Comparison of ENCODE assay signal across 24 cellular contexts in the genomic region with DNA sequence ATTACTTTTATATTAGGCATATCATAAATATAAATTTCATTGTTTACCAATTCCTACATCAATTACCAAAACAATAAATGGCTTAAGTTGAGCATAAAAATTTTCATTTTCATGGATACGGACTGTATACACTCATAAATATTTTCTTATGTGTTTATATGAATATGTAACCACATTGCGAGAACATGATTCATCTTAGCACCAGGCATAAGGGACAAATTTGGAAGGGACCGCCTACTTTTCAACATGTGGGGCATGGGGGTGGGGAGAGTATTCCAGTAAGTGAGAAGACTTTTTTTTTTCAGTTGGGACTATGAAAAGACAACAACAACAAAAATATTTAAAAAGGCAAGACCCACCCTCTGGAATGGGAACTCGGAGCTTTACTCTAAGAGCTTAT.
DNase-seq lines count a peak whose midpoint lies in the region; ATAC-seq, FAIRE-seq and TF ChIP-seq lines count a peak whose summit lies in the region.
"Had no signal": no experiment of that assay in that cellular context is flagged by ENCODE, and none has a peak within 500 bp of the region (broad histone marks: within the 10 kb centered on the region; RNA-seq: fewer than 3 reads in every experiment).

No MANE protein-coding gene starts in this region.

- no peaks in the 10 kb centered on the region for H3K27me3 Mint-ChIP-seq in MCF 10A (ENCODE audit: insufficient read depth, unreplicated experiment)
- H3K27me3 Mint-ChIP-seq: effector memory CD8-positive, alpha-beta T cell had no signal

- DNase-seq in MCF 10A (ENCODE audit: unreplicated experiment), result peak; percentile 52
- no peak for DNase-seq in mammary epithelial cell
- no peak for DNase-seq in SK-N-MC (ENCODE audit: low read depth, low spot score)
- peak; percentile 56 for DNase-seq in fibroblast of peridontal ligament (ENCODE audit: extremely low read depth)
- peak; percentile 10 for DNase-seq in urothelium cell line (ENCODE audit: low spot score)
- DNase-seq in DMS79 treated with DMSO at 0.1 percent for 48 hours (lab: John Stamatoyannopoulos, UW), result no peak
- no peak for DNase-seq in activated CD4-positive, alpha-beta T cell treated with anti-CD3 and anti-CD28 coated beads for 1 hour
- DNase-seq: activated CD4-positive, alpha-beta T cell treated with anti-CD3 and anti-CD28 coated beads for 36 hours; activated CD8-positive, alpha-beta memory T cell treated with anti-CD3 and anti-CD28 coated beads for 24 hours; activated T-cell treated with anti-CD3 and anti-CD28 coated beads, Interleukin-2, amount 50 U/mL, for 1 hour; adrenal gland; colonic mucosa; DMS153; effector memory CD8-positive, alpha-beta T cell; head of caudate nucleus; naive thymus-derived CD4-positive, alpha-beta T cell; NCI-H1694; SK-N-SH; T-helper 17 cell; upper lobe of right lung had no signal

- no peaks in the 10 kb centered on the region for H3K27me3 ChIP-seq in mammary epithelial cell (ENCODE audit: insufficient read depth, low read length)
- H3K27me3 ChIP-seq: adrenal gland, colonic mucosa, esophagus muscularis mucosa, upper lobe of right lung had no signal

- CTCF ChIA-PET in MCF 10A (lab: Yijun Ruan, JAX) (interaction anchor here (0.6 to 2.6 kb wide), 20 partner anchors 8 to 1447 kb away, joined by 3 to 18 read pairs (median 6); no protein-coding TSS in a partner anchor), mammary epithelial cell (lab: Charles Lee; ENCODE audit: low non-redundant PET) (no interaction called here)

- H3K36me3 ChIP-seq in mammary epithelial cell (ENCODE audit: insufficient read depth, low read length) (no peaks in the 10 kb centered on the region), SK-N-MC (ENCODE audit: insufficient read depth, low read length) (no peaks in the 10 kb centered on the region)
- H3K36me3 ChIP-seq: adrenal gland, colonic mucosa, esophagus muscularis mucosa, upper lobe of right lung had no signal

- in situ Hi-C loops in mammary epithelial cell (cut with MboI; ENCODE audit: low sequenced_read_pairs in 2 of 2), result no loop called here

- H3K27ac Mint-ChIP-seq in MCF 10A (ENCODE audit: low read depth, unreplicated experiment), result no peak overlapping the region
- H3K27ac Mint-ChIP-seq: activated CD4-positive, alpha-beta T cell treated with anti-CD3 and anti-CD28 coated beads for 36 hours; effector memory CD8-positive, alpha-beta T cell; naive thymus-derived CD4-positive, alpha-beta T cell; T-helper 17 cell had no signal

- ATAC-seq in HG03108 (IDR thresholded peaks at IDR 0.05; ENCODE audit: unreplicated experiment), result no peak
- ATAC-seq: activated CD4-positive, alpha-beta T cell treated with anti-CD3 and anti-CD28 coated beads for 36 hours; effector memory CD8-positive, alpha-beta T cell; GM12878; naive thymus-derived CD4-positive, alpha-beta T cell; T-helper 17 cell; upper lobe of right lung had no signal

- TF ChIP-seq CTCF in MCF 10A (IDR thresholded peaks at IDR 0.05; ENCODE audit: unreplicated experiment), result no peak
- no peak for TF ChIP-seq CTCF in mammary epithelial cell (conservative IDR thresholded peaks at IDR 0.05 in 1 of 2, IDR thresholded peaks at IDR 0.05 in 1 of 2; ENCODE audit: extremely low read depth in 1 of 2, insufficient read depth in 1 of 2, low read depth in 1 of 2, low read length in 2 of 2)

- H3K36me3 Mint-ChIP-seq in MCF 10A (ENCODE audit: insufficient read depth, unreplicated experiment), result peaks cover 6% of the 10 kb centered on the region
- H3K36me3 Mint-ChIP-seq: naive thymus-derived CD4-positive, alpha-beta T cell had no signal

- no peaks in the 10 kb centered on the region for H3K9me3 Mint-ChIP-seq in MCF 10A (ENCODE audit: unreplicated experiment)
- H3K9me3 Mint-ChIP-seq: effector memory CD8-positive, alpha-beta T cell; naive thymus-derived CD4-positive, alpha-beta T cell had no signal

- intact Hi-C loops in MCF 10A (cut with micrococcal nuclease), result loop anchor here (5.0 to 10.0 kb wide), 2 partner anchors 417 to 524 kb away; no protein-coding TSS in a partner anchor
- intact Hi-C loops in mammary epithelial cell (cut with micrococcal nuclease), result loop anchor here (5.0 to 10.0 kb wide), 2 partner anchors 417 to 524 kb away; no protein-coding TSS in a partner anchor

- H2AFZ ChIP-seq in mammary epithelial cell (ENCODE audit: low read depth, low read length), result no peak overlapping the region

- H3K4me1 Mint-ChIP-seq in MCF 10A (ENCODE audit: insufficient read depth, unreplicated experiment), result peaks cover 6% of the 10 kb centered on the region
- H3K4me1 Mint-ChIP-seq: activated CD4-positive, alpha-beta T cell treated with anti-CD3 and anti-CD28 coated beads for 36 hours; naive thymus-derived CD4-positive, alpha-beta T cell; T-helper 17 cell had no signal

- POLR2A ChIA-PET in MCF 10A (lab: Yijun Ruan, JAX), result interaction anchor here (1.2 kb wide), 1 partner anchor 659 kb away, joined by 3 read pairs; no protein-coding TSS in a partner anchor

- no peaks in the 10 kb centered on the region for H3K4me1 ChIP-seq in mammary epithelial cell (ENCODE audit: insufficient read depth, low read length)
- H3K4me1 ChIP-seq: adrenal gland, colonic mucosa, esophagus muscularis mucosa, upper lobe of right lung had no signal

- H3K4me2 ChIP-seq in mammary epithelial cell (ENCODE audit: insufficient read depth, low read depth, low read length), result no peak overlapping the region
- H3K4me2 ChIP-seq: SK-N-SH had no signal

- no peaks in the 10 kb centered on the region for H4K20me1 ChIP-seq in mammary epithelial cell (ENCODE audit: insufficient read depth, low read length)

- H3K9me3 ChIP-seq in mammary epithelial cell (replicated peaks; ENCODE audit: insufficient read depth, low read length), result no peaks in the 10 kb centered on the region
- no peaks in the 10 kb centered on the region for H3K9me3 ChIP-seq in SK-N-MC (ENCODE audit: low read depth, low read length)
- H3K9me3 ChIP-seq: adrenal gland, colonic mucosa, esophagus muscularis mucosa, SK-N-SH, upper lobe of right lung had no signal

- H3K9ac ChIP-seq in mammary epithelial cell (ENCODE audit: insufficient read depth, low read length), result no peak overlapping the region
- H3K9ac ChIP-seq in SK-N-MC (ENCODE audit: insufficient read length), result no peak overlapping the region
- H3K9ac ChIP-seq: SK-N-SH had no signal

- no peak overlapping the region for H3K4me3 Mint-ChIP-seq in MCF 10A (ENCODE audit: unreplicated experiment)
- H3K4me3 Mint-ChIP-seq: activated CD4-positive, alpha-beta T cell treated with anti-CD3 and anti-CD28 coated beads for 36 hours; effector memory CD8-positive, alpha-beta T cell; naive thymus-derived CD4-positive, alpha-beta T cell; T-helper 17 cell had no signal

- H3K27ac ChIP-seq in mammary epithelial cell (ENCODE audit: insufficient read depth, low read depth, low read length) (no peak overlapping the region), SK-N-MC (no peak overlapping the region)
- H3K27ac ChIP-seq: 22Rv1, adrenal gland, colonic mucosa, esophagus muscularis mucosa, upper lobe of right lung had no signal

- whole genome bisulfite sequencing in mammary epithelial cell (ENCODE audit: low coverage, missing lambda C conversion rate), result 89% methylated on average over 4 of the region's 4 CpGs

- FAIRE-seq in urothelium cell line (lab: Jason Lieb, UNC), result no peak
- FAIRE-seq: GM12878 had no signal

- no peaks in the 10 kb centered on the region for H3K79me2 ChIP-seq in mammary epithelial cell (ENCODE audit: insufficient read depth, low read length)

- H3K4me3 ChIP-seq in mammary epithelial cell (replicated peaks in 1 of 3; ENCODE audit: insufficient read depth in 1 of 3, low read depth in 2 of 3, low read length in 3 of 3) (no peak overlapping the region), SK-N-MC (0 out of 2 replicates have a peak overlapping the region, but pooled peaks have one; percentile 7)
- H3K4me3 ChIP-seq: adrenal gland, colonic mucosa, esophagus muscularis mucosa, GM12878, upper lobe of right lung had no signal

- dilution Hi-C loops in mammary epithelial cell (cut with HindIII; ENCODE audit: low sequenced_read_pairs), result no loop called here

- BruUV-seq in MCF 10A (replicated peaks; lab: Mats Ljungman, UMichigan) (no TSS peak), mammary epithelial cell (replicated peaks; lab: Mats Ljungman, UMichigan) (no TSS peak)

Comparison
In these comparisons a context has a peak if more than half of its experiments do, and no peak if none do; other contexts are left out.
1. DNase-seq: peak in MCF 10A (single experiment), fibroblast of peridontal ligament (single experiment) and urothelium cell line (single experiment); none in mammary epithelial cell (single experiment), SK-N-MC (single experiment), DMS79 treated with DMSO at 0.1 percent for 48 hours (single experiment) and activated CD4-positive, alpha-beta T cell treated with anti-CD3 and anti-CD28 coated beads for 1 hour (single experiment).